Comparison of ENCODE assay signal across 12 cellular contexts in the genomic region with DNA sequence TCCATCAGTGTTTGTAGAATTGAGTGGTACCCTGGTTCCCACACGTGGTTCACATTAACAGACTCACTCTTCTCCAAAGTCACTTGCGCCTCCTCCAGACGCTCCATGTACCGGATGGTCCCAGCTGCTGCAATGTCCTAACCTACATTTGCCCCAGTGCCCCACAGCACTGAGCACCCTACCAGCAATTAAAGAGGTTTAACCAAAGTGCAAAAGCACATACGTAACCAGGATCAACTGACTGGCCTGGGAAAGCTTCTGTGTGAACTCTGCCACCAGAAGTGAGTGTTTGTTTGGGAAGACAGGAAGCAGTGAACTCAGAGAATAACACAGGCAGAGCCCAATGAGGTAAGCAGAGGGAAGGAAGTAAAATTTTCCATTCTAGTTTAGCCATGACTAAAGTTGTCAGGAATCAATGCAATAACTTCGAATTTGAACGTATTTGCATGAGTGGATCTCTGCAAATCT. TPM values are rescaled to one million over a fixed set of nuclear protein-coding genes. Genes with fewer than 3 reads are reported as not detected.
DNase-seq lines count a peak whose midpoint lies in the region; ATAC-seq, FAIRE-seq and TF ChIP-seq lines count a peak whose summit lies in the region.
"Had no signal": no experiment of that assay in that cellular context is flagged by ENCODE, and none has a peak within 500 bp of the region (broad histone marks: within the 10 kb centered on the region; RNA-seq: fewer than 3 reads in every experiment).

No MANE protein-coding gene starts in this region.

- peaks cover 43% of the 10 kb centered on the region for H3K4me1 ChIP-seq in ACC112 (ENCODE audit: control insufficient read depth, insufficient read depth, low read length, unreplicated experiment)

- ATAC-seq in HG03342 (IDR thresholded peaks at IDR 0.05; ENCODE audit: unreplicated experiment), result no peak
- ATAC-seq in HG02678 (IDR thresholded peaks at IDR 0.05; ENCODE audit: unreplicated experiment), result no peak
- ATAC-seq: activated CD8-positive, alpha-beta memory T cell treated with anti-CD3 and anti-CD28 coated beads, Interleukin-2, amount 10 ng/mL, durations not matched to agents 7 days and 5 days had no signal

- FAIRE-seq in HTR-8/SVneo (lab: Jason Lieb, UNC), result no peak
- FAIRE-seq: keratinocyte had no signal

- H3K79me2 ChIP-seq in ACC112 (ENCODE audit: control insufficient read depth, insufficient read depth, low read length, unreplicated experiment), result no peaks in the 10 kb centered on the region

- H3K36me3 ChIP-seq in ACC112 (ENCODE audit: insufficient read depth, low read length), result no peaks in the 10 kb centered on the region

- H3K27me3 ChIP-seq in ACC112 (ENCODE audit: insufficient read depth, low read length), result no peaks in the 10 kb centered on the region

- TF ChIP-seq CTCF in choroid plexus epithelial cell (conservative IDR thresholded peaks at IDR 0.05; ENCODE audit: low read depth, low read length), result peak; percentile 38

- H3K4me3 ChIP-seq in ACC112 (ENCODE audit: low read depth, low read length) (no peak overlapping the region), choroid plexus epithelial cell (ENCODE audit: low read depth, low read length) (no peak overlapping the region)

- peak overlapping the region; percentile 93 for H3K27ac ChIP-seq in ACC112 (ENCODE audit: low read depth, low read length)

- no peak overlapping the region for H2AFZ ChIP-seq in ACC112 (ENCODE audit: low read length, unreplicated experiment)

- DNase-seq in HT1080 (ENCODE audit: low read depth) (peak; percentile 84), choroid plexus epithelial cell (ENCODE audit: low read depth) (peak; percentile 99), lung microvascular endothelial cell (ENCODE audit: low read depth in 2 of 2) (peak; percentile 99), NCI-H2029 (lab: John Stamatoyannopoulos, UW) (no peak), HTR-8/SVneo (ENCODE audit: insufficient read length, low spot score) (no peak)
- DNase-seq: activated CD8-positive, alpha-beta memory T cell treated with anti-CD3 and anti-CD28 coated beads, Interleukin-2, amount 10 ng/mL, durations not matched to agents 7 days and 5 days had no signal

RNA-seq across cellular contexts. Expression of a gene that starts 7.3 kb away (rescaled TPM):
- not detected in 2 replicates for total RNA-seq in HT1080 (2014; rRNA removed; shearing (Covaris generic))
- not detected in 2 replicates for polyA plus RNA-seq in HT1080 (2015; cell fraction: cytosol; rRNA removed)
- not detected in 2 replicates for polyA plus RNA-seq in HT1080 (2015; cell fraction: nucleus; rRNA removed)
- 27.2 and 170 TPM in 2 replicates for total RNA-seq in lung microvascular endothelial cell
- total RNA-seq: NCI-H460 had no signal

RNA-seq across cellular contexts. Expression of a gene that starts 33.7 kb away (rescaled TPM):
- total RNA-seq in HT1080 (2014; rRNA removed; shearing (Covaris generic)), result not detected in 2 replicates
- not detected in 2 replicates for polyA plus RNA-seq in HT1080 (2015; cell fraction: cytosol; rRNA removed)
- polyA plus RNA-seq in HT1080 (2015; cell fraction: nucleus; rRNA removed), result not detected in 2 replicates
- not detected in 2 replicates for total RNA-seq in lung microvascular endothelial cell
- total RNA-seq: activated CD8-positive, alpha-beta memory T cell treated with anti-CD3 and anti-CD28 coated beads, Interleukin-2, amount 10 ng/mL, durations not matched to agents 7 days and 5 days; NCI-H460 had no signal
- polyA plus RNA-seq: keratinocyte, urinary bladder had no signal

Comparison
In these comparisons a context has a peak if more than half of its experiments do, and no peak if none do; other contexts are left out.
1. DNase-seq: peak in HT1080 (single experiment), choroid plexus epithelial cell (single experiment) and lung microvascular endothelial cell (2 of 2); none in NCI-H2029 (single experiment) and HTR-8/SVneo (single experiment).
2. RNA of a gene that starts 7.3 kb away (total RNA-seq): 27.2 to 170 TPM in lung microvascular endothelial cell; not detected in HT1080; every median in the first group is over 10 times any median in the second.